In the genomic region with DNA sequence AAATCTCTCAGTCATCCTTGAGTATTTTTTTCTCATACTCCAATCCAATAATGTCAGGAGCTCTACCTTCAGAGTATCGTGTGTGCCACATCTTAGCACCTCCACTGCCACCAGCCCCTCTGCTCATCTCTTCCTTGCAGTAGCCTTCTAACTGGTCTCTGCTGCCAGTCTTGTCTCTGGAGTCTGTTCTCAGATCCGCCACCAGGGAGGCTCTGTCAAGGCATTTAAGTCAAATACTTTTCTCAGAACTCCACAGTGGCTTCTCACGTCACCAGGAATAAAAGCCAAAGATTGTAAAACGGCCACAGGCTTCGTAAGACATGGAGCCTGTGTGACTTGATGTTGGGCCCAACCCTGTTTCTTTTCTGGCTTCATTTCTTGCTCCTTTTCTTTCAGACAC, we compare ENCODE assay signal across 16 cellular contexts. TPM values are rescaled to one million over a fixed set of nuclear protein-coding genes. Genes with fewer than 3 reads are reported as not detected.
DNase-seq lines count a peak whose midpoint lies in the region; ATAC-seq and TF ChIP-seq lines count a peak whose summit lies in the region.
"Had no signal": no experiment of that assay in that cellular context is flagged by ENCODE, and none has a peak within 500 bp of the region (broad histone marks: within the 10 kb centered on the region; RNA-seq: fewer than 3 reads in every experiment).

No MANE protein-coding gene starts in this region.

- H3K27ac ChIP-seq in MM.1S (ENCODE audit: low read length): no peak overlapping the region
- H3K27ac ChIP-seq: 22Rv1 had no signal

- no peak overlapping the region for H3K9ac ChIP-seq in MM.1S (ENCODE audit: low read length)

- H3K4me3 Mint-ChIP-seq in naive thymus-derived CD8-positive, alpha-beta T cell: peak overlapping the region in 2 of 10 donors; percentile 36 to 83
- H3K4me3 Mint-ChIP-seq: activated B cell treated with CpG ODN at 0.5 μM for 24 hours had no signal

- peaks cover 12 to 79% (median 19%) of the 10 kb centered on the region in 3 donors for H3K36me3 Mint-ChIP-seq in naive thymus-derived CD8-positive, alpha-beta T cell

- peak overlapping the region; percentile 63 to 96 (median 82) for H3K27ac Mint-ChIP-seq in naive thymus-derived CD8-positive, alpha-beta T cell
- H3K27ac Mint-ChIP-seq: activated B cell treated with CpG ODN at 0.5 μM for 24 hours had no signal

- H3K9me3 Mint-ChIP-seq in naive thymus-derived CD8-positive, alpha-beta T cell: peaks cover 0 to 3% (median 0%) of the 10 kb centered on the region in 9 donors
- H3K9me3 Mint-ChIP-seq: activated B cell treated with CpG ODN at 0.5 μM for 24 hours had no signal

- no peaks in the 10 kb centered on the region for H3F3A ChIP-seq in MM.1S (ENCODE audit: insufficient read depth, low read length)

- no peak overlapping the region for H3K4me3 ChIP-seq in MM.1S (ENCODE audit: low read length)
- H3K4me3 ChIP-seq in astrocyte of the cerebellum (ENCODE audit: low read depth, low read length): no peak overlapping the region

- in situ Hi-C loops in astrocyte of the cerebellum (cut with HindIII; ENCODE audit: low sequenced_read_pairs): no loop called here

- H4K20me1 ChIP-seq in MM.1S (ENCODE audit: insufficient read depth, low read length): no peaks in the 10 kb centered on the region

- H2AFZ ChIP-seq in MM.1S (ENCODE audit: low read length): no peak overlapping the region

- H3K79me2 ChIP-seq in MM.1S (ENCODE audit: low read length): 0 out of 2 replicates have a peak, but pooled peaks cover 9% of the 10 kb centered on the region

- H3K36me3 ChIP-seq in MM.1S (replicated peaks; ENCODE audit: insufficient read depth, low read length): no peaks in the 10 kb centered on the region; the same call in 1 of the 2 replicates

- no peaks in the 10 kb centered on the region for H3K27me3 ChIP-seq in MM.1S (replicated peaks; ENCODE audit: insufficient read depth, low read length)

- peaks cover 36 to 61% (median 51%) of the 10 kb centered on the region in 4 donors for H3K4me1 Mint-ChIP-seq in naive thymus-derived CD8-positive, alpha-beta T cell

- peak in 1 of 2 donors; percentile 29 for ATAC-seq in naive thymus-derived CD8-positive, alpha-beta T cell
- ATAC-seq in Right ventricle myocardium inferior (no peak), GM18867 (IDR thresholded peaks at IDR 0.05; ENCODE audit: unreplicated experiment) (no peak)
- ATAC-seq: left ventricle myocardium superior had no signal

- intact Hi-C loops in Right ventricle myocardium inferior (cut with DNase I): no loop called here

- DNase-seq in DMS 273 (lab: John Stamatoyannopoulos, UW; ENCODE audit: unreplicated experiment): peak; percentile 9
- DNase-seq in DMS 273 treated with DMSO at 0.1 percent for 48 hours (lab: John Stamatoyannopoulos, UW): no peak
- no peak for DNase-seq in MM.1S
- DNase-seq in astrocyte of the cerebellum (ENCODE audit: low read depth): no peak
- DNase-seq in naive thymus-derived CD8-positive, alpha-beta T cell: peak in 1 of 10 donors; percentile 32
- no peak for DNase-seq in Right ventricle myocardium inferior (ENCODE audit: missing footprints)
- no peak for DNase-seq in NCI-H187 (lab: John Stamatoyannopoulos, UW)
- DNase-seq: activated B cell treated with CpG ODN at 0.5 μM for 24 hours, cerebellar nuclear complex, hippocampal formation, left ventricle myocardium superior, NCI-H146, NCI-H526 treated with DMSO at 0.1 percent for 48 hours, occipital lobe had no signal

- POLR2A ChIA-PET in naive thymus-derived CD8-positive, alpha-beta T cell (lab: Charles Lee): no interaction called here

- TF ChIP-seq CTCF in MM.1S (IDR thresholded peaks at IDR 0.05; ENCODE audit: low read length) (0 out of 2 replicates have a peak, but pooled peaks have one; percentile 3), astrocyte of the cerebellum (IDR thresholded peaks at IDR 0.05; ENCODE audit: low read depth, low read length, missing control alignments) (peak; percentile 20)

- H3K9me3 ChIP-seq in MM.1S (replicated peaks; ENCODE audit: insufficient read depth, low read length): no peaks in the 10 kb centered on the region

- H3K4me1 ChIP-seq in MM.1S (ENCODE audit: low read length): no peaks in the 10 kb centered on the region

- no peak overlapping the region for H3K4me2 ChIP-seq in MM.1S (ENCODE audit: low read depth, low read length)

- peaks cover 0 to 6% (median 0%) of the 10 kb centered on the region in 5 donors for H3K27me3 Mint-ChIP-seq in naive thymus-derived CD8-positive, alpha-beta T cell
- H3K27me3 Mint-ChIP-seq: activated B cell treated with CpG ODN at 0.5 μM for 24 hours had no signal

- H3K9me2 ChIP-seq in MM.1S (replicated peaks; ENCODE audit: insufficient read depth, low read length): no peaks in the 10 kb centered on the region

RNA-seq across cellular contexts. Expression of a gene that starts 7.1 kb away (rescaled TPM):
- total RNA-seq in naive thymus-derived CD8-positive, alpha-beta T cell: 10 to 100 TPM; 41.3 to 45.1 TPM
- 10 to 100 TPM; 32.1 to 41.7 (median 36.3) TPM for polyA plus RNA-seq in naive thymus-derived CD8-positive, alpha-beta T cell
- total RNA-seq in Right ventricle myocardium inferior: 27.9 TPM

RNA-seq across cellular contexts. Expression of a gene that starts 7.2 kb away (rescaled TPM):
- total RNA-seq in naive thymus-derived CD8-positive, alpha-beta T cell: 10 to 100 TPM; 44.9 to 48.6 TPM
- 10 to 100 TPM; 29.8 to 43.8 (median 42.4) TPM for polyA plus RNA-seq in naive thymus-derived CD8-positive, alpha-beta T cell
- 25.6 TPM for total RNA-seq in Right ventricle myocardium inferior
